ENCODE assay signal across 26 cellular contexts in the genomic region with DNA sequence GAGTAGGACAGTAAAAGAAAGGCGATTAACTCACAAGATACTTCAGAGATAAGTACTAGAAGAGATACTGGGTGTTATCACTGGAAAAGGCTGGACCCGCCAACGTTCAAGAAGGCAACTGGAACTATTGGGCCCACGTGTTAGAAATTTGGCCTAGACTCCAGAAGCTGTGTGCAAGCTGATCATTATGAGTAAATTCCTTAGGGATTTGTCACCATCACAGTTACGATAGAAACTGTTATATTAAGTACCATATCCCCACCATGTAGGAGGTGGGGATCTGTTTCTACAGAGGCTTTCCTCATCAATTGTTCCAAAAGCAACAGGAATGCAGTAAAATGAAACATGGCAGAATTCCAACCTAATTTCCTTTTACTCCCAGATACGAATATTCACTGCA.
DNase-seq lines count a peak whose midpoint lies in the region; FAIRE-seq and TF ChIP-seq lines count a peak whose summit lies in the region.
"Had no signal": no experiment of that assay in that cellular context is flagged by ENCODE, and none has a peak within 500 bp of the region (broad histone marks: within the 10 kb centered on the region; RNA-seq: fewer than 3 reads in every experiment).

No MANE protein-coding gene starts in this region.

- H3K4me3 ChIP-seq in breast epithelium (no peak overlapping the region), astrocyte (ENCODE audit: insufficient read depth, low read depth, low read length) (no peak overlapping the region), testis (no peak overlapping the region), neural progenitor cell (no peak overlapping the region)
- H3K4me3 ChIP-seq: BLaER1 treated with 17β-estradiol and CSF1 and Interleukin-3, amounts not matched to agents 10 nM and 100 nM; colonic mucosa; hepatocyte had no signal

- no TSS peak for BruUV-seq in MCF 10A (replicated peaks; lab: Mats Ljungman, UMichigan)

- TF ChIP-seq POLR2A in breast epithelium (IDR thresholded peaks at IDR 0.05) (no peak), testis (IDR thresholded peaks at IDR 0.05) (no peak)

- 41 to 49% methylated on average over 6 of the region's 6 CpGs for WGBS in testis, 2 donors

- H3K9me3 ChIP-seq in breast epithelium (no peaks in the 10 kb centered on the region), astrocyte (ENCODE audit: insufficient read depth, low read depth, low read length) (no peaks in the 10 kb centered on the region), testis (no peaks in the 10 kb centered on the region), neural progenitor cell (ENCODE audit: low read depth) (no peaks in the 10 kb centered on the region)
- H3K9me3 ChIP-seq: BLaER1 treated with 17β-estradiol and CSF1 and Interleukin-3, amounts not matched to agents 10 nM and 100 nM; colonic mucosa had no signal

- H3K4me3 Mint-ChIP-seq in MCF 10A (ENCODE audit: unreplicated experiment) (no peak overlapping the region), astrocyte (ENCODE audit: unreplicated experiment) (no peak overlapping the region), neural progenitor cell (no peak overlapping the region)
- H3K4me3 Mint-ChIP-seq: activated B cell treated with CpG ODN at 0.5 μM for 24 hours; activated naive CD8-positive, alpha-beta T cell treated with anti-CD3 and anti-CD28 coated beads for 36 hours; effector memory CD8-positive, alpha-beta T cell; stimulated activated naive CD8-positive, alpha-beta T cell treated with anti-CD3 and anti-CD28 coated beads, Interleukin-15, amount 100 ng/mL, for 72 hours had no signal

- H3K4me1 Mint-ChIP-seq in MCF 10A (ENCODE audit: insufficient read depth, unreplicated experiment) = no peaks in the 10 kb centered on the region
- peaks cover 3% of the 10 kb centered on the region for H3K4me1 Mint-ChIP-seq in astrocyte (ENCODE audit: low read depth, unreplicated experiment)
- peaks cover 3% of the 10 kb centered on the region for H3K4me1 Mint-ChIP-seq in neural progenitor cell
- H3K4me1 Mint-ChIP-seq: activated B cell treated with CpG ODN at 0.5 μM for 24 hours; activated naive CD8-positive, alpha-beta T cell treated with anti-CD3 and anti-CD28 coated beads for 36 hours; stimulated activated naive CD8-positive, alpha-beta T cell treated with anti-CD3 and anti-CD28 coated beads, Interleukin-15, amount 100 ng/mL, for 72 hours had no signal

- H3K4me1 ChIP-seq in breast epithelium (no peaks in the 10 kb centered on the region), astrocyte (ENCODE audit: insufficient read depth, low read length) (no peaks in the 10 kb centered on the region), testis (no peaks in the 10 kb centered on the region), neural progenitor cell (no peaks in the 10 kb centered on the region)
- H3K4me1 ChIP-seq: BLaER1 treated with 17β-estradiol and CSF1 and Interleukin-3, amounts not matched to agents 10 nM and 100 nM; colonic mucosa had no signal

- POLR2A ChIA-PET in MCF 10A (lab: Yijun Ruan, JAX) = no interaction called here

- H3K4me2 ChIP-seq in astrocyte (ENCODE audit: low read length) (no peak overlapping the region), neural progenitor cell (no peak overlapping the region)
- H3K4me2 ChIP-seq: BLaER1 treated with 17β-estradiol and CSF1 and Interleukin-3, amounts not matched to agents 10 nM and 100 nM; hepatocyte had no signal

- H3K27ac ChIP-seq in breast epithelium (no peak overlapping the region), astrocyte (ENCODE audit: low read depth, low read length) (no peak overlapping the region), testis (no peak overlapping the region), neural progenitor cell (no peak overlapping the region)
- H3K27ac ChIP-seq: BLaER1 treated with 17β-estradiol and CSF1 and Interleukin-3, amounts not matched to agents 10 nM and 100 nM; brain microvascular endothelial cell; colonic mucosa; hepatocyte; RWPE1 had no signal

- CTCF ChIA-PET in MCF 10A (lab: Yijun Ruan, JAX) = interaction anchor here (0.5 kb wide), 1 partner anchor 264 kb away, joined by 3 read pairs; no protein-coding TSS in a partner anchor

- H4K20me1 ChIP-seq in astrocyte (ENCODE audit: insufficient read depth, low read length) (no peaks in the 10 kb centered on the region), neural progenitor cell (ENCODE audit: low read depth) (no peaks in the 10 kb centered on the region)
- H4K20me1 ChIP-seq: BLaER1 treated with 17β-estradiol and CSF1 and Interleukin-3, amounts not matched to agents 10 nM and 100 nM had no signal

- no peaks in the 10 kb centered on the region for H3K36me3 Mint-ChIP-seq in MCF 10A (ENCODE audit: insufficient read depth, unreplicated experiment)
- H3K36me3 Mint-ChIP-seq in astrocyte (ENCODE audit: low read depth, unreplicated experiment) = no peaks in the 10 kb centered on the region
- no peaks in the 10 kb centered on the region for H3K36me3 Mint-ChIP-seq in neural progenitor cell
- H3K36me3 Mint-ChIP-seq: activated naive CD8-positive, alpha-beta T cell treated with anti-CD3 and anti-CD28 coated beads for 36 hours had no signal

- H3K36me3 ChIP-seq in breast epithelium (no peaks in the 10 kb centered on the region), astrocyte (ENCODE audit: insufficient read depth, low read length) (no peaks in the 10 kb centered on the region), testis (ENCODE audit: low read depth, missing control alignments) (no peaks in the 10 kb centered on the region), neural progenitor cell (no peaks in the 10 kb centered on the region)
- H3K36me3 ChIP-seq: BLaER1 treated with 17β-estradiol and CSF1 and Interleukin-3, amounts not matched to agents 10 nM and 100 nM; brain microvascular endothelial cell; colonic mucosa had no signal

- H3K9me3 Mint-ChIP-seq in MCF 10A (ENCODE audit: unreplicated experiment) (peaks cover 5% of the 10 kb centered on the region), astrocyte (ENCODE audit: unreplicated experiment) (no peaks in the 10 kb centered on the region), neural progenitor cell (no peaks in the 10 kb centered on the region)

- H2AFZ ChIP-seq in astrocyte (ENCODE audit: low read depth, low read length) (no peak overlapping the region), neural progenitor cell (replicated peaks) (no peak overlapping the region)
- H2AFZ ChIP-seq: hepatocyte had no signal

- no peak for TF ChIP-seq CTCF in MCF 10A (IDR thresholded peaks at IDR 0.05; ENCODE audit: unreplicated experiment)
- no peak for TF ChIP-seq CTCF in breast epithelium (IDR thresholded peaks at IDR 0.05)
- TF ChIP-seq CTCF in astrocyte (IDR thresholded peaks at IDR 0.05; ENCODE audit: insufficient read depth, low read depth, low read length) = no peak
- TF ChIP-seq CTCF in testis (IDR thresholded peaks at IDR 0.05) = no peak
- TF ChIP-seq CTCF in neural progenitor cell (IDR thresholded peaks at IDR 0.05) = no peak

- no peak for FAIRE-seq in astrocyte (lab: Jason Lieb, UNC)
- FAIRE-seq: islet of Langerhans had no signal

- intact Hi-C loops in MCF 10A (cut with micrococcal nuclease) (no loop called here), breast epithelium (cut with DNase I; ENCODE audit: low total_unique reads) (no loop called here), testis (cut with DNase I; ENCODE audit: low total_unique reads) (no loop called here)

- H3K9ac ChIP-seq in astrocyte (ENCODE audit: low read length) (no peak overlapping the region), neural progenitor cell (no peak overlapping the region)
- H3K9ac ChIP-seq: BLaER1 treated with 17β-estradiol and CSF1 and Interleukin-3, amounts not matched to agents 10 nM and 100 nM had no signal

- DNase-seq in MCF 10A (ENCODE audit: unreplicated experiment) (peak; percentile 0), breast epithelium (ENCODE audit: low spot score in 2 of 2) (no peak), astrocyte (ENCODE audit: low read depth) (peak; percentile 76), fibroblast of the conjunctiva (ENCODE audit: low read depth) (peak; percentile 16), testis (peak; percentile 38), neural progenitor cell (ENCODE audit: low spot score) (no peak), activated gamma-delta T cell treated with Interleukin-2 at 50 U/mL for 16 hours (no peak), NCI-H128 (lab: John Stamatoyannopoulos, UW; ENCODE audit: unreplicated experiment) (no peak)
- DNase-seq: activated B cell treated with CpG ODN at 0.5 μM for 24 hours; activated CD4-positive, alpha-beta T cell treated with anti-CD3 and anti-CD28 coated beads, Interleukin-2, amount 50 U/mL, for 48 hours; activated CD8-positive, alpha-beta memory T cell treated with anti-CD3 and anti-CD28 coated beads, Interleukin-2, amount 50 U/mL, for 48 hours; activated naive CD8-positive, alpha-beta T cell treated with anti-CD3 and anti-CD28 coated beads for 36 hours; brain microvascular endothelial cell; colonic mucosa; effector memory CD8-positive, alpha-beta T cell; KBM-7; NCI-H1694; NCI-H2171; NCI-H748 treated with DMSO at 0.1 percent for 48 hours; stimulated activated naive CD8-positive, alpha-beta T cell treated with anti-CD3 and anti-CD28 coated beads, Interleukin-15, amount 100 ng/mL, for 72 hours; trophoblast cell had no signal

- H3K27me3 Mint-ChIP-seq in MCF 10A (ENCODE audit: insufficient read depth, unreplicated experiment) = no peaks in the 10 kb centered on the region
- no peaks in the 10 kb centered on the region for H3K27me3 Mint-ChIP-seq in astrocyte (ENCODE audit: low read depth, unreplicated experiment)
- no peaks in the 10 kb centered on the region for H3K27me3 Mint-ChIP-seq in neural progenitor cell (ENCODE audit: insufficient read depth, low read depth)
- H3K27me3 Mint-ChIP-seq: activated B cell treated with CpG ODN at 0.5 μM for 24 hours; activated naive CD8-positive, alpha-beta T cell treated with anti-CD3 and anti-CD28 coated beads for 36 hours; effector memory CD8-positive, alpha-beta T cell; stimulated activated naive CD8-positive, alpha-beta T cell treated with anti-CD3 and anti-CD28 coated beads, Interleukin-15, amount 100 ng/mL, for 72 hours had no signal

- H3K79me2 ChIP-seq in astrocyte (ENCODE audit: insufficient read depth, low read length) (no peaks in the 10 kb centered on the region), neural progenitor cell (ENCODE audit: low read depth) (no peaks in the 10 kb centered on the region)
- H3K79me2 ChIP-seq: hepatocyte had no signal

- H3F3A ChIP-seq in neural progenitor cell (ENCODE audit: low read depth) = no peaks in the 10 kb centered on the region

- H3K27ac Mint-ChIP-seq in MCF 10A (ENCODE audit: low read depth, unreplicated experiment) (no peak overlapping the region), astrocyte (ENCODE audit: unreplicated experiment) (no peak overlapping the region), neural progenitor cell (no peak overlapping the region)
- H3K27ac Mint-ChIP-seq: activated B cell treated with CpG ODN at 0.5 μM for 24 hours; activated naive CD8-positive, alpha-beta T cell treated with anti-CD3 and anti-CD28 coated beads for 36 hours; activated T-helper 2 cell treated with anti-CD3 and anti-CD28 coated beads, Interferon-gamma antibody, Interleukin-2, Interleukin-4, amounts not matched to agents 10 μg/mL and 5 μg/mL and 100 μg/mL, durations not matched to agents 14 hours and 24 hours and 36 hours; effector memory CD8-positive, alpha-beta T cell; stimulated activated naive CD8-positive, alpha-beta T cell treated with anti-CD3 and anti-CD28 coated beads, Interleukin-15, amount 100 ng/mL, for 72 hours had no signal

- H3K27me3 ChIP-seq in breast epithelium = no peaks in the 10 kb centered on the region
- no peaks in the 10 kb centered on the region for H3K27me3 ChIP-seq in astrocyte (ENCODE audit: insufficient read depth, low read length)
- no peaks in the 10 kb centered on the region for H3K27me3 ChIP-seq in testis
- no peaks in the 10 kb centered on the region for H3K27me3 ChIP-seq in neural progenitor cell
- H3K27me3 ChIP-seq: BLaER1 treated with 17β-estradiol and CSF1 and Interleukin-3, amounts not matched to agents 10 nM and 100 nM; brain microvascular endothelial cell; colonic mucosa; hepatocyte had no signal

Comparison
In these comparisons a context has a peak if more than half of its experiments do, and no peak if none do; other contexts are left out.
1. DNase-seq: peak in MCF 10A (single experiment), astrocyte (single experiment), fibroblast of the conjunctiva (single experiment) and testis (single experiment); none in breast epithelium (0 of 2), neural progenitor cell (single experiment), activated gamma-delta T cell treated with Interleukin-2 at 50 U/mL for 16 hours (single experiment) and NCI-H128 (single experiment).